Comparison of ENCODE assay signal across 19 cellular contexts in the genomic region with DNA sequence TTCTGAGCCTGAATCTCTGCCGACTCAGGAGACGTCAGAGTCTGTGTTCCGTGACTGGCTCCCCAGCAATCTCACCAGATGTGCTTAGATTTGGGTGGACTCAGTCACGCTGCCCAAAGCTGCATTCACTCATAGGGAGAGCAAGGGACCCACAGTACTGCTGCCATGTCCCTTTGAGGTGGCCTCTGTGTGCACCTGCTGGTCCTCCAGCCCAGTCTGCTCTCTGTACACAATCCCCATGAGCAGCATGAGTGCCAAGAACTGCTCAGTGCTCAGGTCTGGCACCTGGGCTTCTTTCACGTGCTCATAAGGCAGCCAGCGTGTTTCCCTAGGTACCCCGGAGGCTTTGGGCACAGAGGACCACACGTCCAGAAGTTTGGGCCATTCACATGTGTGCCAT. TPM values are rescaled to one million over a fixed set of nuclear protein-coding genes. Genes with fewer than 3 reads are reported as not detected.
DNase-seq lines count a peak whose midpoint lies in the region; ATAC-seq and TF ChIP-seq lines count a peak whose summit lies in the region.
"Had no signal": no experiment of that assay in that cellular context is flagged by ENCODE, and none has a peak within 500 bp of the region (broad histone marks: within the 10 kb centered on the region; RNA-seq: fewer than 3 reads in every experiment).

No MANE protein-coding gene starts in this region.

- peaks cover 7% of the 10 kb centered on the region for H3K9me3 Mint-ChIP-seq in activated naive CD8-positive, alpha-beta T cell treated with anti-CD3 and anti-CD28 coated beads, Interleukin-2, amount 10 ng/mL, durations not matched to agents 7 days and 5 days
- H3K9me3 Mint-ChIP-seq in activated naive CD8-positive, alpha-beta T cell treated with anti-CD3 and anti-CD28 coated beads for 36 hours, result no peaks in the 10 kb centered on the region
- H3K9me3 Mint-ChIP-seq in activated B cell treated with CpG ODN at 0.5 μM for 24 hours (no peaks in the 10 kb centered on the region), endothelial cell (ENCODE audit: unreplicated experiment) (no peaks in the 10 kb centered on the region)
- no peaks in the 10 kb centered on the region for H3K9me3 Mint-ChIP-seq in stimulated activated naive B cell treated with anti-CD40 and anti-IgM and Interleukin-4, amounts not matched to agents 10 μg/mL and 1 μg/mL and 100 μg/mL, for 72 hours

- POLR2A ChIA-PET in activated naive CD8-positive, alpha-beta T cell treated with anti-CD3 and anti-CD28 coated beads, Interleukin-2, amount 10 ng/mL, durations not matched to agents 7 days and 5 days (lab: Charles Lee), result interaction anchor here (0.9 kb wide), 1 partner anchor 46 kb away, joined by 3 read pairs; no protein-coding TSS in a partner anchor
- POLR2A ChIA-PET in activated B cell treated with CpG ODN at 0.5 μM for 24 hours (lab: Charles Lee) (no interaction called here), RWPE1 (lab: Yijun Ruan, JAX; ENCODE audit: low non-redundant PET) (no interaction called here)

- no peak overlapping the region for H3K27ac ChIP-seq in RWPE1
- H3K27ac ChIP-seq: neutrophil had no signal

- no peak for DNase-seq in activated naive CD8-positive, alpha-beta T cell treated with anti-CD3 and anti-CD28 coated beads, Interleukin-2, amount 10 ng/mL, durations not matched to agents 7 days and 5 days
- no peak for DNase-seq in activated naive CD8-positive, alpha-beta T cell treated with anti-CD3 and anti-CD28 coated beads for 36 hours
- DNase-seq in activated B cell treated with CpG ODN at 0.5 μM for 24 hours (no peak), endothelial cell (ENCODE audit: low spot score) (no peak), RWPE1 (ENCODE audit: low spot score) (no peak), KG1 (lab: John Stamatoyannopoulos, UW) (no peak)
- no peak for DNase-seq in stimulated activated naive B cell treated with anti-CD40 and anti-IgM and Interleukin-4, amounts not matched to agents 10 μg/mL and 1 μg/mL and 100 μg/mL, for 72 hours
- DNase-seq: activated CD4-positive, CD25-positive, alpha-beta regulatory T cell; activated gamma-delta T cell; aorta; hypothalamus; NCI-H1436; NCI-H226; Right ventricle myocardium superior; stimulated activated naive CD4-positive, alpha-beta T cell treated with Interleukin-2 at 50 U/mL for 16 hours had no signal

- TF ChIP-seq CTCF in activated B cell treated with CpG ODN at 0.5 μM for 24 hours (IDR thresholded peaks at IDR 0.05), result no peak
- no peak for TF ChIP-seq CTCF in endothelial cell (IDR thresholded peaks at IDR 0.05; ENCODE audit: unreplicated experiment)
- no peak for TF ChIP-seq CTCF in RWPE1 (conservative IDR thresholded peaks at IDR 0.05; ENCODE audit: low read depth)

- peak; percentile 34 for ATAC-seq in activated naive CD8-positive, alpha-beta T cell treated with anti-CD3 and anti-CD28 coated beads, Interleukin-2, amount 10 ng/mL, durations not matched to agents 7 days and 5 days (ENCODE audit: low read depth)
- peak; percentile 3 for ATAC-seq in HG03432 (IDR thresholded peaks at IDR 0.05; ENCODE audit: unreplicated experiment)
- no peak for ATAC-seq in activated B cell treated with CpG ODN at 0.5 μM for 24 hours (ENCODE audit: low read depth)
- no peak for ATAC-seq in stimulated activated naive B cell treated with anti-CD40 and anti-IgM and Interleukin-4, amounts not matched to agents 10 μg/mL and 1 μg/mL and 100 μg/mL, for 72 hours (replicated peaks)

- H3K27ac Mint-ChIP-seq in activated naive CD8-positive, alpha-beta T cell treated with anti-CD3 and anti-CD28 coated beads, Interleukin-2, amount 10 ng/mL, durations not matched to agents 7 days and 5 days, result no peak overlapping the region
- no peak overlapping the region for H3K27ac Mint-ChIP-seq in activated naive CD8-positive, alpha-beta T cell treated with anti-CD3 and anti-CD28 coated beads for 36 hours
- peak overlapping the region; percentile 64 for H3K27ac Mint-ChIP-seq in activated B cell treated with CpG ODN at 0.5 μM for 24 hours
- H3K27ac Mint-ChIP-seq in stimulated activated naive B cell treated with anti-CD40 and anti-IgM and Interleukin-4, amounts not matched to agents 10 μg/mL and 1 μg/mL and 100 μg/mL, for 72 hours, result peak overlapping the region; percentile 63
- H3K27ac Mint-ChIP-seq in endothelial cell (ENCODE audit: unreplicated experiment), result no peak overlapping the region
- H3K27ac Mint-ChIP-seq: mesothelial cell of epicardium had no signal

- CTCF ChIA-PET in activated B cell treated with CpG ODN at 0.5 μM for 24 hours (lab: Charles Lee) (interaction anchor here (1.7 kb wide), 1 partner anchor 220 kb away, joined by 5 read pairs; no protein-coding TSS in a partner anchor), RWPE1 (lab: Yijun Ruan, JAX) (no interaction called here)

- H3K4me3 Mint-ChIP-seq in activated naive CD8-positive, alpha-beta T cell treated with anti-CD3 and anti-CD28 coated beads, Interleukin-2, amount 10 ng/mL, durations not matched to agents 7 days and 5 days, result no peak overlapping the region
- H3K4me3 Mint-ChIP-seq in activated naive CD8-positive, alpha-beta T cell treated with anti-CD3 and anti-CD28 coated beads for 36 hours, result no peak overlapping the region
- H3K4me3 Mint-ChIP-seq in activated B cell treated with CpG ODN at 0.5 μM for 24 hours, result no peak overlapping the region
- H3K4me3 Mint-ChIP-seq in stimulated activated naive B cell treated with anti-CD40 and anti-IgM and Interleukin-4, amounts not matched to agents 10 μg/mL and 1 μg/mL and 100 μg/mL, for 72 hours, result peak overlapping the region in 1 of 2 donors; percentile 70
- no peak overlapping the region for H3K4me3 Mint-ChIP-seq in endothelial cell (ENCODE audit: unreplicated experiment)
- H3K4me3 Mint-ChIP-seq: mesothelial cell of epicardium had no signal

- peaks cover 15% of the 10 kb centered on the region for H3K36me3 Mint-ChIP-seq in activated naive CD8-positive, alpha-beta T cell treated with anti-CD3 and anti-CD28 coated beads, Interleukin-2, amount 10 ng/mL, durations not matched to agents 7 days and 5 days
- peaks cover 13% of the 10 kb centered on the region for H3K36me3 Mint-ChIP-seq in activated naive CD8-positive, alpha-beta T cell treated with anti-CD3 and anti-CD28 coated beads for 36 hours
- peaks cover 3% of the 10 kb centered on the region for H3K36me3 Mint-ChIP-seq in activated B cell treated with CpG ODN at 0.5 μM for 24 hours (ENCODE audit: low read depth)
- H3K36me3 Mint-ChIP-seq in stimulated activated naive B cell treated with anti-CD40 and anti-IgM and Interleukin-4, amounts not matched to agents 10 μg/mL and 1 μg/mL and 100 μg/mL, for 72 hours, result peaks cover 18% of the 10 kb centered on the region in 2 donors
- peaks cover 9% of the 10 kb centered on the region for H3K36me3 Mint-ChIP-seq in endothelial cell (ENCODE audit: low read depth, unreplicated experiment)

- H3K4me1 Mint-ChIP-seq in activated naive CD8-positive, alpha-beta T cell treated with anti-CD3 and anti-CD28 coated beads, Interleukin-2, amount 10 ng/mL, durations not matched to agents 7 days and 5 days, result peaks cover 16% of the 10 kb centered on the region
- H3K4me1 Mint-ChIP-seq in activated naive CD8-positive, alpha-beta T cell treated with anti-CD3 and anti-CD28 coated beads for 36 hours, result peaks cover 18% of the 10 kb centered on the region
- peaks cover 35% of the 10 kb centered on the region for H3K4me1 Mint-ChIP-seq in activated B cell treated with CpG ODN at 0.5 μM for 24 hours
- H3K4me1 Mint-ChIP-seq in stimulated activated naive B cell treated with anti-CD40 and anti-IgM and Interleukin-4, amounts not matched to agents 10 μg/mL and 1 μg/mL and 100 μg/mL, for 72 hours, result peaks cover 26 to 32% of the 10 kb centered on the region in 2 donors
- H3K4me1 Mint-ChIP-seq in endothelial cell (ENCODE audit: unreplicated experiment), result peaks cover 14% of the 10 kb centered on the region

- no peaks in the 10 kb centered on the region for H3K27me3 Mint-ChIP-seq in activated naive CD8-positive, alpha-beta T cell treated with anti-CD3 and anti-CD28 coated beads, Interleukin-2, amount 10 ng/mL, durations not matched to agents 7 days and 5 days
- no peaks in the 10 kb centered on the region for H3K27me3 Mint-ChIP-seq in activated naive CD8-positive, alpha-beta T cell treated with anti-CD3 and anti-CD28 coated beads for 36 hours
- no peaks in the 10 kb centered on the region for H3K27me3 Mint-ChIP-seq in activated B cell treated with CpG ODN at 0.5 μM for 24 hours
- no peaks in the 10 kb centered on the region for H3K27me3 Mint-ChIP-seq in stimulated activated naive B cell treated with anti-CD40 and anti-IgM and Interleukin-4, amounts not matched to agents 10 μg/mL and 1 μg/mL and 100 μg/mL, for 72 hours
- peaks cover 11% of the 10 kb centered on the region for H3K27me3 Mint-ChIP-seq in endothelial cell (ENCODE audit: unreplicated experiment)
- H3K27me3 Mint-ChIP-seq: CD4-positive, CD25-positive, alpha-beta regulatory T cell had no signal

- intact Hi-C loops in activated B cell treated with CpG ODN at 0.5 μM for 24 hours (cut with micrococcal nuclease), result no loop called here

RNA-seq across cellular contexts. Expression of a gene that starts 44.1 kb away (rescaled TPM):
- 1 to 10 TPM; 4.8 to 5.2 TPM for total RNA-seq in activated naive CD8-positive, alpha-beta T cell treated with anti-CD3 and anti-CD28 coated beads, Interleukin-2, amount 10 ng/mL, durations not matched to agents 7 days and 5 days
- 1 to 10 TPM; 2.5 to 3.8 TPM for total RNA-seq in activated naive CD8-positive, alpha-beta T cell treated with anti-CD3 and anti-CD28 coated beads for 36 hours
- total RNA-seq in activated B cell treated with CpG ODN at 0.5 μM for 24 hours, result 10.9 and 13.0 TPM in 2 replicates
- 21.1 TPM for total RNA-seq in endothelial cell (ENCODE audit: unreplicated experiment)

Comparison
In these comparisons a context has a peak if more than half of its experiments do, and no peak if none do; other contexts are left out.
1. ATAC-seq: peak in activated naive CD8-positive, alpha-beta T cell treated with anti-CD3 and anti-CD28 coated beads, Interleukin-2, amount 10 ng/mL, durations not matched to agents 7 days and 5 days (single experiment) and HG03432 (single experiment); none in activated B cell treated with CpG ODN at 0.5 μM for 24 hours (single experiment) and stimulated activated naive B cell treated with anti-CD40 and anti-IgM and Interleukin-4, amounts not matched to agents 10 μg/mL and 1 μg/mL and 100 μg/mL, for 72 hours (0 of 2).
2. H3K27ac Mint-ChIP-seq: peak in activated B cell treated with CpG ODN at 0.5 μM for 24 hours (single experiment) and stimulated activated naive B cell treated with anti-CD40 and anti-IgM and Interleukin-4, amounts not matched to agents 10 μg/mL and 1 μg/mL and 100 μg/mL, for 72 hours (single experiment); none in activated naive CD8-positive, alpha-beta T cell treated with anti-CD3 and anti-CD28 coated beads, Interleukin-2, amount 10 ng/mL, durations not matched to agents 7 days and 5 days (single experiment), activated naive CD8-positive, alpha-beta T cell treated with anti-CD3 and anti-CD28 coated beads for 36 hours (single experiment) and endothelial cell (single experiment).